ENCODE assay signal across 1 cellular context in genomic region chr2:28960401-28960800, GRCh38.
TF ChIP-seq lines count a peak whose summit lies in the region.

No MANE protein-coding gene starts in this region.

TF ChIP-seq in endothelial cell of umbilical vein, 7 proteins besides CTCF, POLR2A, EP300 and RAD21 (continued from another document):
- TF ChIP-seq GATA2 (IDR thresholded peaks at IDR 0.05; ENCODE audit: insufficient read depth, insufficient read length, low read depth, low read length) = peak; percentile 43
